10 cellular contexts compared by ENCODE assay signal in the genomic region with DNA sequence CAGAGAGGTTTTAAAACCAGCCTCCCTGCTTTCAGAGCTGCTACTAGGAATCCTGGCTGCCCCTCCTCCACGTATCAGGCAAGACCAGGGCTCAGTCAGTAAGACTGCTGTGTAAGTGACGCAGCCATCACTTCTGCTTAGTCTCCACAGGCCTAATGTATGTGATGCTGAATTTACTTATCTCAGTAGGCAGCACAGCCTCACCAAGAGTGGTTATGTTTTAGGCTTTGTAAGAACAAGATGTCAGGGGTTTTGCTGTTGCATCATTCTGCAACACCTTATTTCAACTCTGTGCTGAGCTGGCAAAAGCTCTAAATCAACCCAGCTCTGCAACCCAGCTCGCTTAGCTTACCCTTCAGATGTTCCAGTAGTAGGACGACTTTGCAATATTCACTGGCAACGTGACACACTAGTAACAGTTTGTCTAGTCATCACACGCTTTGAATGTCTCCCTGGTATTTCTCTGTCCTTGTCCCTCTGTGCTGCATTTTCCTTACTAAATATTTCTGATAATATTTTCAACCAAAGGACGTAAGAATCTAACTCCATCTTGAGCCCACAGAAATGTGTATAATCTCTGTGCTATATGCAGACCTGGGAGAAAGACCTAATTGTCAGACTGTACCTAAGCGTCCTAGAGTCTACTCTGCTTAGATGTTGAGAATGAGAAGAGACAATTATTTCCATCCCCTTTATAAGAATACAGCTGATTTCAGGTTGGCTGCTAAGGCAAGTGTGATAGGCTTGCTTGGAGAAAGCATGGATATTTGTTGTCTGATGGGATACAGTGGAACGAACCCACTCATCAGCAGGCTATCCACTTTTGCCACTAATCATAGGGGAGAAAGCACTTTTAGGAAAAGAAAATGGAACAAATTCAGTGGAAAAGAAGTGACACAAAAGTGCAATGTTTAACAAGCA.
DNase-seq lines count a peak whose midpoint lies in the region; ATAC-seq and TF ChIP-seq lines count a peak whose summit lies in the region.
"Had no signal": no experiment of that assay in that cellular context is flagged by ENCODE, and none has a peak within 500 bp of the region (broad histone marks: within the 10 kb centered on the region; RNA-seq: fewer than 3 reads in every experiment).

No MANE protein-coding gene starts in this region.

- no peaks in the 10 kb centered on the region for H3K36me3 ChIP-seq in heart left ventricle
- no peaks in the 10 kb centered on the region for H3K36me3 ChIP-seq in right atrium auricular region
- H3K36me3 ChIP-seq in iPS-15b (ENCODE audit: control insufficient read depth, insufficient read depth, low read length), result no peaks in the 10 kb centered on the region
- H3K36me3 ChIP-seq in transverse colon, result no peaks in the 10 kb centered on the region
- no peaks in the 10 kb centered on the region for H3K36me3 ChIP-seq in left lung
- H3K36me3 ChIP-seq: tibial nerve had no signal

- in situ Hi-C loops in transverse colon (cut with MboI; ENCODE audit: low pct_ligation_motif_present in 1 of 4, low pct_unique_long_range_greater_than_20kb in 1 of 4, low sequenced_read_pairs in 3 of 4), result no loop called here

- H3K9me3 ChIP-seq in heart left ventricle (no peaks in the 10 kb centered on the region), right atrium auricular region (no peaks in the 10 kb centered on the region), iPS-15b (ENCODE audit: control insufficient read depth, insufficient read depth, low read length) (no peaks in the 10 kb centered on the region), transverse colon (no peaks in the 10 kb centered on the region), left lung (no peaks in the 10 kb centered on the region)
- H3K9me3 ChIP-seq: tibial nerve had no signal

- H3K4me3 ChIP-seq in heart left ventricle (no peak overlapping the region), right atrium auricular region (no peak overlapping the region), cardiac fibroblast (replicated peaks in 1 of 2; ENCODE audit: low read depth in 2 of 2, low read length in 2 of 2) (no peak overlapping the region), iPS-15b (ENCODE audit: low read depth, low read length) (no peak overlapping the region), transverse colon (no peak overlapping the region), left lung (no peak overlapping the region)
- H3K4me3 ChIP-seq: tibial nerve had no signal

- H3K4me1 ChIP-seq in heart left ventricle (peaks cover 0 to 57% (median 34%) of the 10 kb centered on the region in 12 donors), right atrium auricular region (peaks cover 0 to 21% of the 10 kb centered on the region in 2 donors), iPS-15b (ENCODE audit: control insufficient read depth, insufficient read depth, low read length) (peaks cover 15% of the 10 kb centered on the region), transverse colon (peaks cover 0 to 14% (median 7%) of the 10 kb centered on the region in 4 donors), left lung (peaks cover 9 to 12% of the 10 kb centered on the region in 2 donors)

- no peaks in the 10 kb centered on the region for H3K27me3 ChIP-seq in heart left ventricle
- H3K27me3 ChIP-seq in right atrium auricular region, result no peaks in the 10 kb centered on the region
- H3K27me3 ChIP-seq in iPS-15b (ENCODE audit: control insufficient read depth, insufficient read depth, low read length), result no peaks in the 10 kb centered on the region
- H3K27me3 ChIP-seq in transverse colon, result no peaks in the 10 kb centered on the region
- H3K27me3 ChIP-seq in left lung, result no peaks in the 10 kb centered on the region
- H3K27me3 ChIP-seq: tibial nerve had no signal

- peak overlapping the region in 4 of 12 donors; percentile 19 to 70 (median 33) for H3K27ac ChIP-seq in heart left ventricle
- no peak overlapping the region for H3K27ac ChIP-seq in right atrium auricular region
- peak overlapping the region in 3 of 4 donors; percentile 56 to 67 (median 64) for H3K27ac ChIP-seq in transverse colon
- H3K27ac ChIP-seq in left lung, result no peak overlapping the region

- no peak for TF ChIP-seq EP300 in transverse colon (IDR thresholded peaks at IDR 0.05; ENCODE audit: low read depth)

- 58 to 63% (median 62%) methylated on average over 9 of the region's 9 CpGs for WGBS in heart left ventricle, 4 donors
- WGBS in transverse colon (ENCODE audit: low coverage in 1 of 2), 2 donors, result 76 to 90% methylated on average over 6 to 9 of the region's 9 CpGs

- peak in 3 of 4 donors; percentile 43 to 64 (median 61) for ATAC-seq in heart left ventricle
- no peak for ATAC-seq in left lung
- ATAC-seq in GM21381 (IDR thresholded peaks at IDR 0.05; ENCODE audit: unreplicated experiment), result no peak
- ATAC-seq: activated T-cell treated with anti-CD3 and anti-CD28 coated beads, Interleukin-2, amount 50 U/mL, for 4 hours had no signal

- TF ChIP-seq CTCF in heart left ventricle (IDR thresholded peaks at IDR 0.05), result no peak
- no peak for TF ChIP-seq CTCF in right atrium auricular region (IDR thresholded peaks at IDR 0.05)
- no peak for TF ChIP-seq CTCF in cardiac fibroblast (IDR thresholded peaks at IDR 0.05; ENCODE audit: low read depth, low read length)
- TF ChIP-seq CTCF in transverse colon (IDR thresholded peaks at IDR 0.05), result no peak
- no peak for TF ChIP-seq CTCF in left lung (IDR thresholded peaks at IDR 0.05)

- intact Hi-C loops in heart left ventricle (cut with DNase I) (no loop called here), transverse colon (cut with DNase I; ENCODE audit: low total_unique reads) (no loop called here), left lung (cut with DNase I) (no loop called here)

- TF ChIP-seq POLR2A in heart left ventricle (IDR thresholded peaks at IDR 0.05) (no peak), transverse colon (IDR thresholded peaks at IDR 0.05) (no peak)

- peak overlapping the region; percentile 42 for H3K9ac ChIP-seq in iPS-15b (ENCODE audit: low read depth, low read length)

- DNase-seq in heart left ventricle, result no peak
- DNase-seq in right atrium auricular region (ENCODE audit: low spot score), result no peak
- peak; percentile 23 to 71 for DNase-seq in cardiac fibroblast (ENCODE audit: low read depth in 2 of 2)
- DNase-seq in transverse colon, result no peak
- no peak for DNase-seq in left lung
- DNase-seq in T-helper 1 cell, result no peak
- DNase-seq: activated T-cell treated with anti-CD3 and anti-CD28 coated beads, Interleukin-2, amount 50 U/mL, for 4 hours had no signal

Comparison
In these comparisons a context has a peak if more than half of its experiments do, and no peak if none do; other contexts are left out.
1. ATAC-seq: peak in heart left ventricle (3 of 4); none in left lung (single experiment) and GM21381 (single experiment).
2. DNase-seq: peak in cardiac fibroblast (2 of 2); none in heart left ventricle (0 of 5), right atrium auricular region (single experiment), transverse colon (single experiment), left lung (0 of 2) and T-helper 1 cell (0 of 5).
3. H3K27ac ChIP-seq: peak in transverse colon (3 of 4); none in right atrium auricular region (0 of 2) and left lung (0 of 2).